In genomic region chr20:63210011-63210605, GRCh38 we compare ENCODE assay signal across 34 cellular contexts. TPM values are rescaled to one million over a fixed set of nuclear protein-coding genes. Genes with fewer than 3 reads are reported as not detected.
A peak's percentile ranks its signal among the peaks of the same experiment; 100 is the strongest.
DNase-seq lines count a peak whose midpoint lies in the region; ATAC-seq, FAIRE-seq and TF ChIP-seq lines count a peak whose summit lies in the region.
"Had no signal": no experiment of that assay in that cellular context is flagged by ENCODE, and none has a peak within 500 bp of the region (broad histone marks: within the 10 kb centered on the region; RNA-seq: fewer than 3 reads in every experiment).

No MANE protein-coding gene starts in this region.

- intact Hi-C loops in GM12878 (cut with micrococcal nuclease; ENCODE audit: unreplicated experiment) (no loop called here), kidney (cut with DNase I) (no loop called here)

- H2AFZ ChIP-seq in GM12878 (ENCODE audit: control insufficient read depth, low read depth, low read length), result no peak overlapping the region

- H3K79me2 ChIP-seq in GM12878 (ENCODE audit: control insufficient read depth, insufficient read depth, low read length), result peaks cover 44% of the 10 kb centered on the region

- H3K4me3 ChIP-seq in BLaER1 treated with 17β-estradiol and CSF1 and Interleukin-3, amounts not matched to agents 10 nM and 100 nM, result no peak overlapping the region
- no peak overlapping the region for H3K4me3 ChIP-seq in HEK293 (ENCODE audit: low read depth, low read length)
- H3K4me3 ChIP-seq in GM12878, result no peak overlapping the region
- H3K4me3 ChIP-seq in kidney (ENCODE audit: low read length in 2 of 2), result no peak overlapping the region
- H3K4me3 ChIP-seq: left ventricle myocardium inferior, pancreas, thoracic aorta, vagina had no signal

- peak overlapping the region in 9 of 11 experiments; percentile 9 to 98 (median 31); a peak in 13 of 22 replicates for H3K4me2 ChIP-seq in BLaER1 treated with 17β-estradiol and CSF1 and Interleukin-3, amounts not matched to agents 10 nM and 100 nM
- no peak overlapping the region for H3K4me2 ChIP-seq in GM12878 (ENCODE audit: control insufficient read depth, insufficient read depth)

- no TSS peak for BruUV-seq in GM12878 (replicated peaks; lab: Mats Ljungman, UMichigan)

- ATAC-seq in GM12878 (peak; percentile 43), GM21360 (IDR thresholded peaks at IDR 0.05; ENCODE audit: unreplicated experiment) (no peak), HG02678 (IDR thresholded peaks at IDR 0.05; ENCODE audit: unreplicated experiment) (no peak)
- ATAC-seq: Panc1; pancreas; stimulated activated naive CD8-positive, alpha-beta T cell treated with anti-CD3 and anti-CD28 coated beads, Interleukin-15, Interleukin-2, amounts not matched to agents 100 U/mL and 50 U/mL, for 24 hours had no signal

- peak overlapping the region in 2 of 11 experiments; percentile 3 to 7; a peak in 1 of 22 replicates for H3K27ac ChIP-seq in BLaER1 treated with 17β-estradiol and CSF1 and Interleukin-3, amounts not matched to agents 10 nM and 100 nM
- no peak overlapping the region for H3K27ac ChIP-seq in HEK293 (ENCODE audit: extremely low read depth, low read depth, low read length)
- H3K27ac ChIP-seq in GM12878 (ENCODE audit: control insufficient read depth, insufficient read depth), result no peak overlapping the region
- H3K27ac ChIP-seq in kidney (ENCODE audit: low read depth in 2 of 2, low read length in 2 of 2), result no peak overlapping the region
- H3K27ac ChIP-seq: HL-60, left ventricle myocardium inferior, pancreas, thoracic aorta, vagina had no signal

- H3K27me3 ChIP-seq in BLaER1 treated with 17β-estradiol and CSF1 and Interleukin-3, amounts not matched to agents 10 nM and 100 nM, result no peaks in the 10 kb centered on the region
- no peaks in the 10 kb centered on the region for H3K27me3 ChIP-seq in GM12878 (replicated peaks in 1 of 2; ENCODE audit: control insufficient read depth in 2 of 2, insufficient read depth in 2 of 2, low read length in 1 of 2)
- H3K27me3 ChIP-seq: pancreas, vagina had no signal

- TF ChIP-seq CTCF in HEK293 (tag by site-specific recombination; IDR thresholded peaks at IDR 0.05), result no peak
- no peak for TF ChIP-seq CTCF in GM12878 (IDR thresholded peaks at IDR 0.05 in 2 of 3, conservative IDR thresholded peaks at IDR 0.05 in 1 of 3; ENCODE audit: control insufficient read depth in 2 of 3, extremely low read depth in 1 of 3, insufficient read depth in 1 of 3, low read depth in 3 of 3, low read length in 3 of 3)
- no peak for TF ChIP-seq CTCF in kidney (IDR thresholded peaks at IDR 0.05; ENCODE audit: borderline replicate concordance, extremely low read depth, insufficient read depth)

- POLR2A ChIA-PET in HEK293 (lab: Yijun Ruan, JAX) (interaction anchor here (1.0 kb wide), 1 partner anchor 11 kb away, joined by 3 read pairs; no protein-coding TSS in a partner anchor), GM12878 (lab: Charles Lee) (no interaction called here)

- peak overlapping the region in 8 of 11 experiments; percentile 4 to 51 (median 28); a peak in 7 of 22 replicates for H3K9ac ChIP-seq in BLaER1 treated with 17β-estradiol and CSF1 and Interleukin-3, amounts not matched to agents 10 nM and 100 nM
- H3K9ac ChIP-seq in GM12878 (ENCODE audit: control insufficient read depth, insufficient read depth, low read length), result no peak overlapping the region
- no peak overlapping the region for H3K9ac ChIP-seq in kidney (ENCODE audit: low read length in 2 of 2)

- RAD21 ChIA-PET in GM12878 (lab: Charles Lee; ENCODE audit: unreplicated experiment), result no interaction called here

- TF ChIP-seq RAD21 in GM12878 (IDR thresholded peaks at IDR 0.05; ENCODE audit: insufficient read depth, low read depth, low read length), result no peak

- H3K4me1 ChIP-seq in BLaER1 treated with 17β-estradiol and CSF1 and Interleukin-3, amounts not matched to agents 10 nM and 100 nM, result peaks cover 43 to 89% (median 56%) of the 10 kb centered on the region in 10 experiments
- H3K4me1 ChIP-seq in HEK293 (ENCODE audit: control insufficient read depth, insufficient read depth, low read length), result no peaks in the 10 kb centered on the region; the same call in 1 of the 2 replicates
- peaks cover 7% of the 10 kb centered on the region; the same call in 1 of the 2 replicates for H3K4me1 ChIP-seq in GM12878 (ENCODE audit: control insufficient read depth, insufficient read depth, low read length)
- H3K4me1 ChIP-seq in kidney (ENCODE audit: control insufficient read depth in 1 of 2, insufficient read depth in 1 of 2, low read depth in 1 of 2, low read length in 2 of 2), result peaks cover 4 to 25% of the 10 kb centered on the region in 2 donors

- SMC1A ChIA-PET in GM12878 (lab: Charles Lee; ENCODE audit: uncharacterized antibody, unreplicated experiment), result no interaction called here

- no peaks in the 10 kb centered on the region for H3K9me3 ChIP-seq in BLaER1 treated with 17β-estradiol and CSF1 and Interleukin-3, amounts not matched to agents 10 nM and 100 nM (replicated peaks in 1 of 11)
- H3K9me3 ChIP-seq in HEK293 (ENCODE audit: control insufficient read depth, insufficient read depth, low read depth, low read length) (no peaks in the 10 kb centered on the region), GM12878 (replicated peaks; ENCODE audit: control insufficient read depth, insufficient read depth, low read length) (no peaks in the 10 kb centered on the region), kidney (ENCODE audit: control insufficient read depth in 1 of 2, low read length in 2 of 2) (no peaks in the 10 kb centered on the region)
- H3K9me3 ChIP-seq: left ventricle myocardium inferior, pancreas, thoracic aorta, vagina had no signal

- H4K20me1 ChIP-seq in BLaER1 treated with 17β-estradiol and CSF1 and Interleukin-3, amounts not matched to agents 10 nM and 100 nM, result peaks cover 98 to 100% (median 100%) of the 10 kb centered on the region in 11 experiments
- peaks cover 9% of the 10 kb centered on the region for H4K20me1 ChIP-seq in GM12878 (ENCODE audit: control insufficient read depth, insufficient read depth)

- CTCF ChIA-PET in HEK293 (lab: Yijun Ruan, JAX), result interaction anchor here (1.0 to 1.8 kb wide), 3 partner anchors 14 to 100 kb away, joined by 4 to 9 read pairs (median 5); no protein-coding TSS in a partner anchor
- CTCF ChIA-PET in GM12878 (lab: Yijun Ruan, JAX), result no interaction called here

- TF ChIP-seq POLR2A in GM12878 (IDR thresholded peaks at IDR 0.05; ENCODE audit: low read depth, low read length), result no peak

- in situ Hi-C loops in GM12878 (cut with MboI), result no loop called here

- peaks cover 94 to 99% (median 98%) of the 10 kb centered on the region in 11 experiments for H3K36me3 ChIP-seq in BLaER1 treated with 17β-estradiol and CSF1 and Interleukin-3, amounts not matched to agents 10 nM and 100 nM
- H3K36me3 ChIP-seq in HEK293 (ENCODE audit: control insufficient read depth in 2 of 2, insufficient read depth in 1 of 2, low read length in 2 of 2), result peaks cover 13 to 97% of the 10 kb centered on the region in 2 experiments
- peaks cover 22 to 27% of the 10 kb centered on the region in 2 experiments for H3K36me3 ChIP-seq in GM12878 (ENCODE audit: control insufficient read depth in 2 of 2, insufficient read depth in 2 of 2, low read length in 1 of 2)
- peaks cover 29 to 46% of the 10 kb centered on the region in 2 donors for H3K36me3 ChIP-seq in kidney (ENCODE audit: control insufficient read depth in 1 of 2, insufficient read depth in 2 of 2, low read length in 2 of 2)

- FAIRE-seq in GM12878 (lab: Jason Lieb, UNC) (no peak), kidney (lab: Jason Lieb, UNC) (no peak)
- FAIRE-seq: endothelial cell of umbilical vein, G401.6, pancreas, small intestine had no signal

- TF ChIP-seq EP300 in GM12878 (IDR thresholded peaks at IDR 0.05; ENCODE audit: borderline replicate concordance in 1 of 2, control insufficient read depth in 1 of 2, low read depth in 2 of 2, low read length in 2 of 2), result no peak

- 83% methylated on average over 11 of the region's 11 CpGs for WGBS in GM12878 (ENCODE audit: insufficient coverage, insufficient replicate concordance, low lambda C conversion rate, missing lambda C conversion rate)

- no peak for DNase-seq in GM12878 (ENCODE audit: low read depth, low spot score)
- peak; percentile 17 for DNase-seq in kidney
- DNase-seq in AG20443 (ENCODE audit: low spot score), result no peak
- DNase-seq: activated CD4-positive, alpha-beta T cell treated with anti-CD3 and anti-CD28 coated beads for 4 hours; activated naive CD4-positive, alpha-beta T cell; HCEC 1CT; Karpas-422; left ventricle myocardium inferior; mesendoderm; MV-4-11; NCI-H2107; NCI-H774; pancreas; SHP77 treated with DMSO at 0.1 percent for 48 hours; small intestine; stimulated activated CD4-positive, alpha-beta T cell treated with anti-CD3 and anti-CD28 coated beads, Interleukin-1b, Interleukin-23, amount 100 ng/mL, for 48 hours; stimulated activated naive CD8-positive, alpha-beta T cell treated with anti-CD3 and anti-CD28 coated beads, Interleukin-15, Interleukin-2, amounts not matched to agents 100 U/mL and 50 U/mL, for 24 hours; T-helper 2 cell had no signal

RNA-seq across cellular contexts. Expression of gene YTHDF1, which starts 5.8 kb away (rescaled TPM):
- 18.1 and 21.9 TPM in 2 replicates for total RNA-seq in GM12878 (2013; cell fraction: nucleolus; rRNA removed)
- total RNA-seq in GM12878 (2014; rRNA removed) (19.7 and 21.6 TPM in 2 replicates), GM12878 (2014; rRNA removed; fragmentation: Illumina TruSeq; extraction: Trizol) (18.5 and 21.3 TPM in 2 replicates), GM12878 (2021) (36.1 and 37.8 TPM in 2 replicates), kidney (43.1 TPM)
- 17.4 TPM for polyA plus RNA-seq in GM12878 (2011; ENCODE audit: low read depth)
- polyA plus RNA-seq in GM12878 (2011; rRNA removed) (23.2 and 27.5 TPM in 2 replicates), GM12878 (2014; fragmentation: Illumina TruSeq; extraction: Trizol) (23.3 and 24.7 TPM in 2 replicates), GM12878 (2014; fragmentation: Nextera tagmentation; extraction: Ambion mirVana) (10 to 100 TPM; 11.4 to 14.8 TPM), GM12878 (2014; rRNA removed) (32.9 and 33.1 TPM in 2 replicates), GM12878 (2016; fragmentation: Nextera tagmentation; extraction: Ambion mirVana) (10 to 100 TPM in 1 of 2 experiments, 1 to 10 TPM in 1; 4.6 to 14.5 TPM), kidney (ENCODE audit: insufficient read depth, low read depth, low replicate concordance) (21.9 TPM)
- polyA plus RNA-seq in GM12878 (2011; cell fraction: cytosol; rRNA removed), result 20.2 and 23.4 TPM in 2 replicates
- polyA plus RNA-seq in GM12878 (2011; cell fraction: nucleus; rRNA removed), result 24.5 and 27.8 TPM in 2 replicates
- polyA plus RNA-seq in GM12878 (2012), result 21.8 and 26.7 TPM in 2 replicates
- polyA minus RNA-seq in GM12878 (2011; rRNA and poly(A)+ RNA removed), result 19.0 and 21.1 TPM in 2 replicates
- polyA minus RNA-seq in GM12878 (2011; cell fraction: cytosol; rRNA and poly(A)+ RNA removed), result 14.3 and 17.2 TPM in 2 replicates
- 5.7 and 10.3 TPM in 2 replicates for polyA minus RNA-seq in GM12878 (2011; cell fraction: nucleus; rRNA and poly(A)+ RNA removed)

RNA-seq across cellular contexts. Expression of gene BIRC7, which starts 25.6 kb away (rescaled TPM):
- 27.4 and 27.6 TPM in 2 replicates for total RNA-seq in GM12878 (2013; cell fraction: nucleolus; rRNA removed)
- total RNA-seq in GM12878 (2014; rRNA removed) (0.11 TPM in 1 of 2 replicates, not detected in the other), GM12878 (2014; rRNA removed; fragmentation: Illumina TruSeq; extraction: Trizol) (not detected in 2 replicates), GM12878 (2021) (not detected in 2 replicates), kidney (4.0 TPM)
- 0.29 TPM for polyA plus RNA-seq in GM12878 (2011; ENCODE audit: low read depth)
- polyA plus RNA-seq in GM12878 (2011; rRNA removed) (0.26 and 0.31 TPM in 2 replicates), GM12878 (2014; fragmentation: Illumina TruSeq; extraction: Trizol) (not detected in 2 replicates), GM12878 (2014; fragmentation: Nextera tagmentation; extraction: Ambion mirVana) (not detected), GM12878 (2014; rRNA removed) (0.08 TPM in 1 of 2 replicates, not detected in the other), GM12878 (2016; fragmentation: Nextera tagmentation; extraction: Ambion mirVana) (not detected), kidney (ENCODE audit: insufficient read depth, low read depth, low replicate concordance) (0.30 TPM)
- polyA plus RNA-seq in GM12878 (2011; cell fraction: cytosol; rRNA removed), result 0.99 and 1.1 TPM in 2 replicates
- 4.9 and 10.3 TPM in 2 replicates for polyA plus RNA-seq in GM12878 (2011; cell fraction: nucleus; rRNA removed)
- polyA plus RNA-seq in GM12878 (2012), result 1.2 and 4.0 TPM in 2 replicates
- polyA minus RNA-seq in GM12878 (2011; rRNA and poly(A)+ RNA removed), result 0.66 and 1.3 TPM in 2 replicates
- polyA minus RNA-seq in GM12878 (2011; cell fraction: cytosol; rRNA and poly(A)+ RNA removed), result not detected in 2 replicates
- 1.7 and 2.4 TPM in 2 replicates for polyA minus RNA-seq in GM12878 (2011; cell fraction: nucleus; rRNA and poly(A)+ RNA removed)
- total RNA-seq: activated CD8-positive, alpha-beta memory T cell treated with anti-CD3 and anti-CD28 coated beads for 36 hours; cerebellum; dermis microvascular lymphatic vessel endothelial cell; endothelial cell of umbilical vein; pancreas; thoracic aorta had no signal
- polyA plus RNA-seq: adipose tissue, BJ, endothelial cell of umbilical vein, neural cell had no signal

RNA-seq across cellular contexts. Expression of gene NKAIN4, which starts 44.2 kb away (rescaled TPM):
- not detected in 2 replicates for total RNA-seq in GM12878 (2013; cell fraction: nucleolus; rRNA removed)
- not detected in 2 replicates for total RNA-seq in GM12878 (2014; rRNA removed)
- total RNA-seq in GM12878 (2014; rRNA removed; fragmentation: Illumina TruSeq; extraction: Trizol), result not detected in 2 replicates
- total RNA-seq in GM12878 (2021), result not detected in 2 replicates
- polyA plus RNA-seq in GM12878 (2011; ENCODE audit: low read depth), result not detected
- not detected in 2 replicates for polyA plus RNA-seq in GM12878 (2011; rRNA removed)
- polyA plus RNA-seq in GM12878 (2011; cell fraction: cytosol; rRNA removed), result not detected in 2 replicates
- polyA plus RNA-seq in GM12878 (2011; cell fraction: nucleus; rRNA removed), result not detected in 2 replicates
- not detected in 2 replicates for polyA plus RNA-seq in GM12878 (2012)
- not detected in 2 replicates for polyA plus RNA-seq in GM12878 (2014; fragmentation: Illumina TruSeq; extraction: Trizol)
- not detected for polyA plus RNA-seq in GM12878 (2014; fragmentation: Nextera tagmentation; extraction: Ambion mirVana)
- polyA plus RNA-seq in GM12878 (2014; rRNA removed), result not detected in 2 replicates
- polyA plus RNA-seq in GM12878 (2016; fragmentation: Nextera tagmentation; extraction: Ambion mirVana), result under 1 TPM in 1 of 2 experiments, not detected in 1; 0.11 TPM
- polyA minus RNA-seq in GM12878 (2011; rRNA and poly(A)+ RNA removed), result not detected in 2 replicates
- polyA minus RNA-seq in GM12878 (2011; cell fraction: cytosol; rRNA and poly(A)+ RNA removed), result not detected in 2 replicates
- polyA minus RNA-seq in GM12878 (2011; cell fraction: nucleus; rRNA and poly(A)+ RNA removed), result not detected in 2 replicates
- 29.7 TPM for total RNA-seq in kidney
- polyA plus RNA-seq in kidney (ENCODE audit: insufficient read depth, low read depth, low replicate concordance), result 107 TPM
- total RNA-seq: activated CD8-positive, alpha-beta memory T cell treated with anti-CD3 and anti-CD28 coated beads for 36 hours; dermis microvascular lymphatic vessel endothelial cell; endothelial cell of umbilical vein; left ventricle myocardium inferior; pancreas; thoracic aorta; vagina had no signal
- polyA plus RNA-seq: BJ had no signal

Comparison
In these comparisons a context has a peak if more than half of its experiments do, and no peak if none do; other contexts are left out.
1. H3K9ac ChIP-seq: peak in BLaER1 treated with 17β-estradiol and CSF1 and Interleukin-3, amounts not matched to agents 10 nM and 100 nM (8 of 11); none in GM12878 (single experiment) and kidney (0 of 2).
2. RNA of gene NKAIN4, which starts 44.2 kb away (total RNA-seq): 29.7 TPM in kidney (single experiment); not detected in GM12878; every median in the first group is over 10 times any median in the second.